In the genomic region with DNA sequence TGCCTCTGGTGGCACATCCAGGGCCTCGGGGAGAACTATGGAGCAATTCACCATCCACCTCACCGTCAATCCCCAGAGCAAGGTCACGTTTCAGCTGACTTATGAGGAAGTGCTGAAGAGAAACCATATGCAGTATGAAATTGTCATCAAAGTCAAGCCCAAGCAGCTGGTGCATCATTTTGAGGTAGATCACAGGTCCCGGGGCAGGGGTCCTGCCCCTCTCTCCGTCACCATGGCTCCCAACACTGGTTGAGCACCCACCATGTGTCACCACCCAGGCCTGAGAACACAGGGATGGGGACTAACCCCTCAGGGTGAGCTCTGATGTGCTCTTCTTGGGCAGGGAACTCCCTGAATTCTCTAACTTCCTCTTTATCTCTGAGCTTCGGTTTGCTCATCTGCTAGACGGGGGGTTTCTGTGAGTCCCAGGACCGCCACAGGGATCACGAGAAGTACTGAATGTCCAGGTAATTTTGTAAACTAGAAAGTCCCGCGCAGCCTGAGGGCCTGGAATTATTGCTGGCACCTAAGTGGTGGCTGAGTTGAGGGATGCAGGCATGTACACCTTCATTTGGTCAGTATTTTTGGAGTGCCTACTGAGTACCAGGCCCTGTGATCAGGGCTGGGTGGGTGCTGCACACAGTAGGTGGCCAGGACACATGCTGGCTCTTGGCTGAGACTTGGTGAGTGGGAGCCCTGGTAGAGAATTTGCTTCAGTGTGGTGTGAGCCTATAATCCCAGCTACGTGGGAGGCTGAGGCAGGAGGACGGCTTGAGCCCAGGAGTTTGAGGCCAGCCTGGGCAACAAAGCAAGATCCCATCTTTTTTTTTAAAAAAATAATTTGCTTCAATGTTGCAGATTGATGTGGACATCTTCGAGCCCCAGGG, we compare ENCODE assay signal across 12 cellular contexts. TPM values are rescaled to one million over a fixed set of nuclear protein-coding genes. Genes with fewer than 3 reads are reported as not detected.
DNase-seq lines count a peak whose midpoint lies in the region; ATAC-seq and TF ChIP-seq lines count a peak whose summit lies in the region.
"Had no signal": no experiment of that assay in that cellular context is flagged by ENCODE, and none has a peak within 500 bp of the region (broad histone marks: within the 10 kb centered on the region; RNA-seq: fewer than 3 reads in every experiment).

No MANE protein-coding gene starts in this region.

- H3K27ac Mint-ChIP-seq in IgD-negative memory B cell: peak overlapping the region; percentile 71 to 99 (median 95)
- H3K27ac Mint-ChIP-seq: brain, nephron had no signal

- TF ChIP-seq POLR2A in uterus (IDR thresholded peaks at IDR 0.05): no peak

- no peaks in the 10 kb centered on the region for H3K9me3 Mint-ChIP-seq in IgD-negative memory B cell
- H3K9me3 Mint-ChIP-seq: brain, nephron had no signal

- intact Hi-C loops in uterus (cut with DNase I; ENCODE audit: low total_unique reads): no loop called here

- ATAC-seq in GM21390 (IDR thresholded peaks at IDR 0.05; ENCODE audit: unreplicated experiment): peak; percentile 64

- H3K27ac ChIP-seq in uterus: no peak overlapping the region

- H3K4me1 Mint-ChIP-seq in IgD-negative memory B cell: peaks cover 7 to 12% (median 8%) of the 10 kb centered on the region in 3 donors
- H3K4me1 Mint-ChIP-seq: brain, nephron had no signal

- H3K27me3 ChIP-seq in uterus: no peaks in the 10 kb centered on the region

- H3K4me3 Mint-ChIP-seq in IgD-negative memory B cell: peak overlapping the region in 3 of 4 donors; percentile 7 to 69 (median 50)
- H3K4me3 Mint-ChIP-seq: brain, nephron had no signal

- no peaks in the 10 kb centered on the region for H3K9me3 ChIP-seq in uterus

- no peaks in the 10 kb centered on the region for H3K36me3 Mint-ChIP-seq in IgD-negative memory B cell
- H3K36me3 Mint-ChIP-seq: brain had no signal

- peaks cover 1% of the 10 kb centered on the region for H3K27me3 Mint-ChIP-seq in IgD-negative memory B cell

- peak; percentile 80 for DNase-seq in GM13976 (ENCODE audit: low spot score)
- DNase-seq in germinal center (ENCODE audit: low spot score): peak; percentile 57
- no peak for DNase-seq in NCI-H748 treated with DMSO at 0.1 percent for 48 hours (lab: John Stamatoyannopoulos, UW)
- no peak for DNase-seq in uterus
- no peak for DNase-seq in cortex of kidney (lab: John Stamatoyannopoulos, UW)
- DNase-seq in NCI-H446 (lab: John Stamatoyannopoulos, UW): no peak
- DNase-seq: NCI-H2171 had no signal

- no peak for TF ChIP-seq CTCF in GM13976 (IDR thresholded peaks at IDR 0.05; ENCODE audit: borderline replicate concordance, control extremely low read depth, extremely low read depth, insufficient read depth, missing control alignments)
- no peak for TF ChIP-seq CTCF in uterus (IDR thresholded peaks at IDR 0.05)

- H3K36me3 ChIP-seq in uterus: no peaks in the 10 kb centered on the region

- no peak overlapping the region for H3K4me3 ChIP-seq in uterus

- H3K4me1 ChIP-seq in uterus: no peaks in the 10 kb centered on the region

- in situ Hi-C loops in GM13976 (cut with MboI; ENCODE audit: low sequenced_read_pairs, unreplicated experiment): no loop called here

RNA-seq across cellular contexts. Expression of a gene that starts 2.3 kb away (rescaled TPM):
- not detected for polyA plus RNA-seq in IgD-negative memory B cell
- under 1 TPM in 1 of 4 donors, not detected in 3; 0.18 TPM for total RNA-seq in uterus
- total RNA-seq: Daoy had no signal

RNA-seq across cellular contexts. Expression of a gene that starts 8.9 kb away (rescaled TPM):
- 11.3 TPM for polyA plus RNA-seq in IgD-negative memory B cell
- total RNA-seq in uterus: 10 to 100 TPM; 16.8 to 48.0 (median 37.7) TPM

RNA-seq across cellular contexts. Expression of a gene that starts 14.9 kb away (rescaled TPM):
- not detected for polyA plus RNA-seq in IgD-negative memory B cell
- 10 to 100 TPM in 1 of 4 donors, 1 to 10 TPM in 2, under 1 TPM in 1; 0.48 to 11.8 (median 5.6) TPM for total RNA-seq in uterus
- total RNA-seq: Daoy had no signal

RNA-seq across cellular contexts. Expression of a gene that starts 50.8 kb away (rescaled TPM):
- polyA plus RNA-seq in IgD-negative memory B cell: not detected
- total RNA-seq in uterus: 1 to 10 TPM in 3 of 4 donors, under 1 TPM in 1; 0.26 to 8.7 (median 6.9) TPM

RNA-seq across cellular contexts. Expression of a gene that starts 55.2 kb away (rescaled TPM):
- polyA plus RNA-seq in IgD-negative memory B cell: not detected
- total RNA-seq in uterus: 10 to 100 TPM in 1 of 4 donors, 1 to 10 TPM in 2, not detected in 1; 1.8 to 35.2 (median 8.7) TPM
- total RNA-seq: Daoy had no signal

Comparison
In these comparisons a context has a peak if more than half of its experiments do, and no peak if none do; other contexts are left out.
1. DNase-seq: peak in GM13976 (single experiment) and germinal center (single experiment); none in NCI-H748 treated with DMSO at 0.1 percent for 48 hours (single experiment), uterus (0 of 2), cortex of kidney (single experiment) and NCI-H446 (0 of 2).